Comparison of ENCODE assay signal across 11 cellular contexts in genomic region chr3:111910806-111911205, GRCh38. TPM values are rescaled to one million over a fixed set of nuclear protein-coding genes. Genes with fewer than 3 reads are reported as not detected.
DNase-seq lines count a peak whose midpoint lies in the region; ATAC-seq and TF ChIP-seq lines count a peak whose summit lies in the region.
"Had no signal": no experiment of that assay in that cellular context is flagged by ENCODE, and none has a peak within 500 bp of the region (broad histone marks: within the 10 kb centered on the region; RNA-seq: fewer than 3 reads in every experiment).

No MANE protein-coding gene starts in this region.

- no peaks in the 10 kb centered on the region for H3K27me3 ChIP-seq in sigmoid colon
- H3K27me3 ChIP-seq in SJCRH30: no peaks in the 10 kb centered on the region
- H3K27me3 ChIP-seq: suprapubic skin had no signal

- H3K9me3 ChIP-seq in sigmoid colon (no peaks in the 10 kb centered on the region), SJCRH30 (replicated peaks) (no peaks in the 10 kb centered on the region)
- H3K9me3 ChIP-seq: suprapubic skin had no signal

- WGBS in sigmoid colon, 2 donors: 19 to 51% methylated on average over 2 of the region's 2 CpGs

- H3K4me1 ChIP-seq in sigmoid colon: peaks cover 0 to 83% (median 51%) of the 10 kb centered on the region in 4 donors
- H3K4me1 ChIP-seq in SJCRH30: peaks cover 27% of the 10 kb centered on the region

- H3K4me3 ChIP-seq in astrocyte of the cerebellum (ENCODE audit: low read depth, low read length) (no peak overlapping the region), sigmoid colon (no peak overlapping the region), SJCRH30 (no peak overlapping the region)
- H3K4me3 ChIP-seq: suprapubic skin had no signal

- peak overlapping the region; percentile 38 to 72 (median 60) for H3K27ac ChIP-seq in sigmoid colon
- no peak overlapping the region for H3K27ac ChIP-seq in SJCRH30

- DNase-seq in ELR (ENCODE audit: low read depth): peak; percentile 38
- peak; percentile 32 for DNase-seq in astrocyte of the cerebellum (ENCODE audit: low read depth)
- DNase-seq in left ventricle myocardium superior: no peak
- no peak for DNase-seq in sigmoid colon
- DNase-seq in 8988T: no peak
- DNase-seq in SJCRH30: no peak
- DNase-seq in COR-L47 (lab: John Stamatoyannopoulos, UW): no peak
- DNase-seq: activated gamma-delta T cell, NCI-H1417 had no signal

- in situ Hi-C loops in astrocyte of the cerebellum (cut with HindIII; ENCODE audit: low sequenced_read_pairs): loop anchor here (5.0 kb wide), 1 partner anchor 39 kb away; no protein-coding TSS in a partner anchor

- ATAC-seq in left ventricle myocardium superior: peak; percentile 80
- ATAC-seq in HG03135 (IDR thresholded peaks at IDR 0.05; ENCODE audit: unreplicated experiment): no peak

- intact Hi-C loops in left ventricle myocardium superior (cut with micrococcal nuclease) (no loop called here), sigmoid colon (cut with DNase I) (no loop called here)

- H3K36me3 ChIP-seq in sigmoid colon: peaks cover 0 to 44% (median 3%) of the 10 kb centered on the region in 4 donors
- H3K36me3 ChIP-seq in SJCRH30: peaks cover 46% of the 10 kb centered on the region

- TF ChIP-seq CTCF in astrocyte of the cerebellum (IDR thresholded peaks at IDR 0.05; ENCODE audit: low read depth, low read length, missing control alignments): no peak
- no peak for TF ChIP-seq CTCF in sigmoid colon (IDR thresholded peaks at IDR 0.05)

- no peak for TF ChIP-seq EP300 in sigmoid colon (IDR thresholded peaks at IDR 0.05)

- TF ChIP-seq POLR2A in sigmoid colon (IDR thresholded peaks at IDR 0.05): no peak

RNA-seq across cellular contexts. Expression of gene PHLDB2, which starts 51.7 kb away (rescaled TPM):
- total RNA-seq in left ventricle myocardium superior (128 TPM), sigmoid colon (100 to 1,000 TPM; 120 to 471 (median 132) TPM)
- polyA plus RNA-seq in sigmoid colon: 10 to 100 TPM in 1 of 3 donors, 1 to 10 TPM in 2; 4.4 to 14.4 (median 7.2) TPM
- 93.4 and 102 TPM in 2 replicates for total RNA-seq in SJCRH30 (2014; rRNA removed; shearing (Covaris generic))

Comparison
In these comparisons a context has a peak if more than half of its experiments do, and no peak if none do; other contexts are left out.
1. DNase-seq: peak in ELR (single experiment) and astrocyte of the cerebellum (single experiment); none in left ventricle myocardium superior (single experiment), sigmoid colon (single experiment), 8988T (single experiment), SJCRH30 (0 of 2) and COR-L47 (single experiment).